1 cellular context compared by ENCODE assay signal in genomic region chr22:19964701-19965386, GRCh38.
TF ChIP-seq lines count a peak whose summit lies in the region.

No MANE protein-coding gene starts in this region.

TF ChIP-seq in HCT116, 20 proteins besides CTCF, POLR2A, EP300 and RAD21 (continued from another document):
- TF ChIP-seq REST (IDR thresholded peaks at IDR 0.05; ENCODE audit: low read depth) (no peak), ATF3 (IDR thresholded peaks at IDR 0.05) (no peak), EZH2phosphoT487 (IDR thresholded peaks at IDR 0.05; ENCODE audit: borderline replicate concordance) (no peak), ZFX (IDR thresholded peaks at IDR 0.05) (no peak), JUND (IDR thresholded peaks at IDR 0.05) (no peak)
